ENCODE assay signal across 21 cellular contexts in genomic region chr2:8581601-8582041, GRCh38.
DNase-seq lines count a peak whose midpoint lies in the region; FAIRE-seq and TF ChIP-seq lines count a peak whose summit lies in the region.
"Had no signal": no experiment of that assay in that cellular context is flagged by ENCODE, and none has a peak within 500 bp of the region (broad histone marks: within the 10 kb centered on the region; RNA-seq: fewer than 3 reads in every experiment).

No MANE protein-coding gene starts in this region.

- no peaks in the 10 kb centered on the region for H3K36me3 ChIP-seq in left ventricle myocardium inferior
- no peaks in the 10 kb centered on the region for H3K36me3 ChIP-seq in neutrophil
- H3K36me3 ChIP-seq: gastrocnemius medialis, vagina had no signal

- peaks cover 39% of the 10 kb centered on the region for H3K4me1 ChIP-seq in left ventricle myocardium inferior
- peaks cover 36 to 38% of the 10 kb centered on the region in 2 experiments for H3K4me1 ChIP-seq in neutrophil (ENCODE audit: control insufficient read depth in 1 of 2, insufficient read depth in 1 of 2, low read depth in 1 of 2, low read length in 1 of 2)
- H3K4me1 ChIP-seq: vagina had no signal

- H3K9me3 ChIP-seq in left ventricle myocardium inferior (replicated peaks) (no peaks in the 10 kb centered on the region), neutrophil (no peaks in the 10 kb centered on the region)
- H3K9me3 ChIP-seq: gastrocnemius medialis, vagina had no signal

- no peaks in the 10 kb centered on the region for H3K27me3 ChIP-seq in left ventricle myocardium inferior (ENCODE audit: low read depth)
- no peaks in the 10 kb centered on the region for H3K27me3 ChIP-seq in neutrophil
- H3K27me3 ChIP-seq: gastrocnemius medialis, vagina had no signal

- FAIRE-seq in frontal cortex (lab: Jason Lieb, UNC), result no peak
- FAIRE-seq: GM12878 had no signal

- intact Hi-C loops in left ventricle myocardium inferior (cut with micrococcal nuclease) (no loop called here), cardiac septum (cut with DNase I) (no loop called here)

- DNase-seq in left ventricle myocardium inferior, result no peak
- no peak for DNase-seq in cardiac septum (ENCODE audit: low spot score)
- DNase-seq in ecto neural progenitor cell (ENCODE audit: low spot score), result peak; percentile 29
- DNase-seq in NCI-H1694 treated with DMSO at 0.1 percent for 48 hours (lab: John Stamatoyannopoulos, UW), result no peak
- no peak for DNase-seq in DMS114 treated with DMSO at 0.1 percent for 48 hours (lab: John Stamatoyannopoulos, UW; ENCODE audit: unreplicated experiment)
- no peak for DNase-seq in SHP77 treated with DMSO at 0.1 percent for 48 hours (lab: John Stamatoyannopoulos, UW)
- DNase-seq in frontal cortex (ENCODE audit: low spot score in 2 of 2), result no peak
- DNase-seq: activated CD4-positive, CD25-positive, alpha-beta regulatory T cell treated with anti-CD3 and anti-CD28 coated beads, Interleukin-2, amount 50 U/mL, for 72 hours; activated naive CD4-positive, alpha-beta T cell treated with anti-CD3 and anti-CD28 coated beads, Interleukin-2, amount 10 ng/mL, durations not matched to agents 7 days and 5 days; activated T-cell treated with anti-CD3 and anti-CD28 coated beads, Interleukin-2, amount 50 U/mL, for 4 hours; aorta; central memory CD4-positive, alpha-beta T cell; gastrocnemius medialis; GM23248; NCI-H1436 treated with DMSO at 0.1 percent for 48 hours; NCI-H2227 treated with DMSO at 0.1 percent for 48 hours; NK-92 treated with Interleukin-12 subunit alpha and Interleukin-12 subunit beta, amount 100 ng/mL, for 24 hours; stimulated activated CD4-positive, alpha-beta T cell treated with anti-CD3 and anti-CD28 coated beads, Interleukin-4, amount 100 ng/mL, for 4 hours had no signal

- H3K27ac ChIP-seq in left ventricle myocardium inferior (replicated peaks), result peak overlapping the region; percentile 76
- peak overlapping the region; percentile 93 for H3K27ac ChIP-seq in neutrophil
- H3K27ac ChIP-seq: gastrocnemius medialis, GM23248, vagina had no signal

- H3K4me3 ChIP-seq in left ventricle myocardium inferior (no peak overlapping the region), neutrophil (ENCODE audit: low read depth in 1 of 2, low read length in 1 of 2) (no peak overlapping the region)
- H3K4me3 ChIP-seq: gastrocnemius medialis, GM12878, GM23248, vagina had no signal

- TF ChIP-seq CTCF in left ventricle myocardium inferior (IDR thresholded peaks at IDR 0.05; ENCODE audit: borderline replicate concordance) (no peak), neutrophil (IDR thresholded peaks at IDR 0.05) (no peak)
